In the genomic region with DNA sequence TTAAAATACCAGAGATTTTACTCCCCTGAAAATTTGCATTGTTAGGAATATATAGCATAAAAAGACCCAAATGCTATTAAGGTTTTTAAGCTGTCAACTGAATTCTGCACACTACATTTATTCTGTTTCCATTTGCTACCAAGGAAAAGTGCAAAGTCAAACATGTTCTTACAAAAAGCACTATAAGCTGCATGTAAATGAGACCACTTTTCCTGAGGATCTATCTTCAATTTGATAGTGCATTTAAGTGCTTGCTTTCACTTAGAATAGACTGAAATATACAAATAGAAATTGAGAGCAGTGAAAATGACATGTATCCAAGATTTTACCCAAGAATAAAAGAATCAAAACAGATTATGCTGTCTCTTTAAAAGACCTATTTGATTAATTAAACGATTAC, we compare ENCODE assay signal across 25 cellular contexts.
"Had no signal": no experiment of that assay in that cellular context is flagged by ENCODE, and none has a peak within 500 bp of the region (broad histone marks: within the 10 kb centered on the region; RNA-seq: fewer than 3 reads in every experiment).

No MANE protein-coding gene starts in this region.

- H3K27ac ChIP-seq: ascending aorta, breast epithelium, KMS-11, Peyer's patch had no signal

- H3K36me3 ChIP-seq: ascending aorta, breast epithelium, Peyer's patch had no signal

- DNase-seq: activated CD4-positive, alpha-beta T cell treated with anti-CD3 and anti-CD28 coated beads for 36 hours; activated CD4-positive, alpha-beta T cell treated with anti-CD3 and anti-CD28 coated beads, Interleukin-2, amount 10 ng/mL, durations not matched to agents 7 days and 5 days; activated CD4-positive, alpha-beta T cell treated with anti-CD3 and anti-CD28 coated beads, Interleukin-2, amount 50 U/mL, for 48 hours; activated CD8-positive, alpha-beta T cell treated with anti-CD3 and anti-CD28 coated beads, Interleukin-2, amount 10 ng/mL, durations not matched to agents 7 days and 5 days; activated gamma-delta T cell; activated naive CD4-positive, alpha-beta T cell treated with Interleukin-2 at 50 U/mL for 16 hours; activated naive CD8-positive, alpha-beta T cell treated with anti-CD3 and anti-CD28 coated beads, Interleukin-2, amount 10 ng/mL, durations not matched to agents 7 days and 5 days; activated T-cell treated with anti-CD3 and anti-CD28 coated beads, Interleukin-2, amount 50 U/mL, for 24 hours; amygdala; NCI-H1092 treated with DMSO at 0.1 percent for 48 hours; NCI-H1417; NCI-H146; NCI-H187; NCI-H2081; NCI-H345; NCI-H524 treated with DMSO at 0.1 percent for 48 hours; NCI-H748 treated with DMSO at 0.1 percent for 48 hours; NK-92 treated with Interleukin-12 subunit alpha and Interleukin-12 subunit beta, amount 100 ng/mL, for 24 hours; PC-3; Peyer's patch; RPMI8226; SHP77 treated with DMSO at 0.1 percent for 48 hours had no signal

- H3K9me3 ChIP-seq: ascending aorta, breast epithelium, Peyer's patch had no signal

- H3K4me1 ChIP-seq: ascending aorta, breast epithelium, Peyer's patch had no signal

- H3K4me2 ChIP-seq: KMS-11 had no signal

- H3K9ac ChIP-seq: KMS-11 had no signal

- H3K27me3 ChIP-seq: ascending aorta, breast epithelium, Peyer's patch had no signal

- H3K4me3 ChIP-seq: ascending aorta, breast epithelium, Peyer's patch had no signal
